13 cellular contexts compared by ENCODE assay signal in genomic region chr14:88168025-88168424, GRCh38.
DNase-seq lines count a peak whose midpoint lies in the region; ATAC-seq and TF ChIP-seq lines count a peak whose summit lies in the region.
"Had no signal": no experiment of that assay in that cellular context is flagged by ENCODE, and none has a peak within 500 bp of the region (broad histone marks: within the 10 kb centered on the region; RNA-seq: fewer than 3 reads in every experiment).

No MANE protein-coding gene starts in this region.

- H3K4me3 Mint-ChIP-seq in activated CD8-positive, alpha-beta memory T cell treated with anti-CD3 and anti-CD28 coated beads, Interleukin-2, amount 10 ng/mL, durations not matched to agents 7 days and 5 days = no peak overlapping the region
- no peak overlapping the region for H3K4me3 Mint-ChIP-seq in stimulated activated naive CD8-positive, alpha-beta T cell treated with anti-CD3 and anti-CD28 coated beads, Interleukin-15, amount 100 ng/mL, for 72 hours
- H3K4me3 Mint-ChIP-seq in stimulated activated effector memory CD8-positive, alpha-beta T cell treated with anti-CD3 and anti-CD28 coated beads, Interleukin-12 subunit alpha, Interleukin-12 subunit beta, amount 100 ng/mL, for 72 hours = no peak overlapping the region
- H3K4me3 Mint-ChIP-seq: H9 had no signal

- H3K4me1 ChIP-seq in mucosa of descending colon (ENCODE audit: low read depth) = no peaks in the 10 kb centered on the region
- H3K4me1 ChIP-seq: BLaER1 had no signal

- ATAC-seq in activated CD8-positive, alpha-beta memory T cell treated with anti-CD3 and anti-CD28 coated beads, Interleukin-2, amount 10 ng/mL, durations not matched to agents 7 days and 5 days = peak; percentile 10
- ATAC-seq in stimulated activated naive CD8-positive, alpha-beta T cell treated with anti-CD3 and anti-CD28 coated beads, Interleukin-15, amount 100 ng/mL, for 72 hours = peak; percentile 9
- no peak for ATAC-seq in stimulated activated effector memory CD8-positive, alpha-beta T cell treated with anti-CD3 and anti-CD28 coated beads, Interleukin-12 subunit alpha, Interleukin-12 subunit beta, amount 100 ng/mL, for 72 hours
- ATAC-seq in mucosa of descending colon (no peak), GM18873 (IDR thresholded peaks at IDR 0.05; ENCODE audit: low FRiP score, unreplicated experiment) (no peak)

- DNase-seq in activated CD8-positive, alpha-beta memory T cell treated with anti-CD3 and anti-CD28 coated beads, Interleukin-2, amount 10 ng/mL, durations not matched to agents 7 days and 5 days = no peak
- DNase-seq in activated CD8-positive, alpha-beta memory T cell treated with anti-CD3 and anti-CD28 coated beads, Interleukin-2, amount 50 U/mL, for 48 hours = no peak
- peak; percentile 50 for DNase-seq in coronary artery (ENCODE audit: low spot score)
- no peak for DNase-seq in stimulated activated naive CD8-positive, alpha-beta T cell treated with anti-CD3 and anti-CD28 coated beads, Interleukin-15, amount 100 ng/mL, for 72 hours
- no peak for DNase-seq in stimulated activated effector memory CD8-positive, alpha-beta T cell treated with anti-CD3 and anti-CD28 coated beads, Interleukin-12 subunit alpha, Interleukin-12 subunit beta, amount 100 ng/mL, for 72 hours (ENCODE audit: low spot score in 2 of 2)
- DNase-seq in mucosa of descending colon = no peak
- DNase-seq: DMS153, DMS79 had no signal

- CTCF ChIA-PET in activated CD8-positive, alpha-beta memory T cell treated with anti-CD3 and anti-CD28 coated beads, Interleukin-2, amount 10 ng/mL, durations not matched to agents 7 days and 5 days (lab: Charles Lee) = interaction anchor here (0.8 to 3.1 kb wide), 28 partner anchors 8 to 384 kb away, joined by 3 to 59 read pairs (median 5); partner anchors contain the start of gene GPR65

- H3K36me3 Mint-ChIP-seq in activated CD8-positive, alpha-beta memory T cell treated with anti-CD3 and anti-CD28 coated beads, Interleukin-2, amount 10 ng/mL, durations not matched to agents 7 days and 5 days = peaks cover 6% of the 10 kb centered on the region
- no peaks in the 10 kb centered on the region for H3K36me3 Mint-ChIP-seq in stimulated activated effector memory CD8-positive, alpha-beta T cell treated with anti-CD3 and anti-CD28 coated beads, Interleukin-12 subunit alpha, Interleukin-12 subunit beta, amount 100 ng/mL, for 72 hours
- H3K36me3 Mint-ChIP-seq: CD4-positive, alpha-beta memory T cell had no signal

- no peak overlapping the region for H3K4me3 ChIP-seq in coronary artery
- no peak overlapping the region for H3K4me3 ChIP-seq in mucosa of descending colon
- H3K4me3 ChIP-seq: BLaER1 had no signal

- no peaks in the 10 kb centered on the region for H3K36me3 ChIP-seq in mucosa of descending colon (ENCODE audit: low read depth)
- H3K36me3 ChIP-seq: BLaER1 had no signal

- H3K27me3 Mint-ChIP-seq in activated CD8-positive, alpha-beta memory T cell treated with anti-CD3 and anti-CD28 coated beads, Interleukin-2, amount 10 ng/mL, durations not matched to agents 7 days and 5 days = peaks cover 23% of the 10 kb centered on the region
- H3K27me3 Mint-ChIP-seq in stimulated activated naive CD8-positive, alpha-beta T cell treated with anti-CD3 and anti-CD28 coated beads, Interleukin-15, amount 100 ng/mL, for 72 hours = peaks cover 24% of the 10 kb centered on the region

- H3K27ac ChIP-seq in coronary artery = no peak overlapping the region
- H3K27ac ChIP-seq: BLaER1, HL-60 had no signal

- peaks cover 3% of the 10 kb centered on the region for H3K9me3 Mint-ChIP-seq in activated CD8-positive, alpha-beta memory T cell treated with anti-CD3 and anti-CD28 coated beads, Interleukin-2, amount 10 ng/mL, durations not matched to agents 7 days and 5 days (ENCODE audit: low read depth)
- H3K9me3 Mint-ChIP-seq in stimulated activated naive CD8-positive, alpha-beta T cell treated with anti-CD3 and anti-CD28 coated beads, Interleukin-15, amount 100 ng/mL, for 72 hours = no peaks in the 10 kb centered on the region
- H3K9me3 Mint-ChIP-seq in stimulated activated effector memory CD8-positive, alpha-beta T cell treated with anti-CD3 and anti-CD28 coated beads, Interleukin-12 subunit alpha, Interleukin-12 subunit beta, amount 100 ng/mL, for 72 hours = no peaks in the 10 kb centered on the region

- no peaks in the 10 kb centered on the region for H3K9me3 ChIP-seq in mucosa of descending colon

- H3K4me1 Mint-ChIP-seq in activated CD8-positive, alpha-beta memory T cell treated with anti-CD3 and anti-CD28 coated beads, Interleukin-2, amount 10 ng/mL, durations not matched to agents 7 days and 5 days = peaks cover 31% of the 10 kb centered on the region
- peaks cover 29% of the 10 kb centered on the region for H3K4me1 Mint-ChIP-seq in stimulated activated naive CD8-positive, alpha-beta T cell treated with anti-CD3 and anti-CD28 coated beads, Interleukin-15, amount 100 ng/mL, for 72 hours
- H3K4me1 Mint-ChIP-seq in stimulated activated effector memory CD8-positive, alpha-beta T cell treated with anti-CD3 and anti-CD28 coated beads, Interleukin-12 subunit alpha, Interleukin-12 subunit beta, amount 100 ng/mL, for 72 hours = peaks cover 30% of the 10 kb centered on the region

- intact Hi-C loops in mucosa of descending colon (cut with DNase I, micrococcal nuclease) = loop anchor here in 1 of 2 donors (2.0 to 10.0 kb wide), 2 partner anchors 155 to 223 kb away; no protein-coding TSS in a partner anchor

- TF ChIP-seq CTCF in coronary artery (IDR thresholded peaks at IDR 0.05) (no peak), mucosa of descending colon (IDR thresholded peaks at IDR 0.05) (no peak)

- H3K27ac Mint-ChIP-seq in activated CD8-positive, alpha-beta memory T cell treated with anti-CD3 and anti-CD28 coated beads, Interleukin-2, amount 10 ng/mL, durations not matched to agents 7 days and 5 days = no peak overlapping the region
- no peak overlapping the region for H3K27ac Mint-ChIP-seq in stimulated activated naive CD8-positive, alpha-beta T cell treated with anti-CD3 and anti-CD28 coated beads, Interleukin-15, amount 100 ng/mL, for 72 hours
- H3K27ac Mint-ChIP-seq in stimulated activated effector memory CD8-positive, alpha-beta T cell treated with anti-CD3 and anti-CD28 coated beads, Interleukin-12 subunit alpha, Interleukin-12 subunit beta, amount 100 ng/mL, for 72 hours = no peak overlapping the region

Comparison
In these comparisons a context has a peak if more than half of its experiments do, and no peak if none do; other contexts are left out.
1. ATAC-seq: peak in activated CD8-positive, alpha-beta memory T cell treated with anti-CD3 and anti-CD28 coated beads, Interleukin-2, amount 10 ng/mL, durations not matched to agents 7 days and 5 days (single experiment) and stimulated activated naive CD8-positive, alpha-beta T cell treated with anti-CD3 and anti-CD28 coated beads, Interleukin-15, amount 100 ng/mL, for 72 hours (single experiment); none in stimulated activated effector memory CD8-positive, alpha-beta T cell treated with anti-CD3 and anti-CD28 coated beads, Interleukin-12 subunit alpha, Interleukin-12 subunit beta, amount 100 ng/mL, for 72 hours (single experiment), mucosa of descending colon (single experiment) and GM18873 (single experiment).